ENCODE assay signal across 1 cellular context in the genomic region with DNA sequence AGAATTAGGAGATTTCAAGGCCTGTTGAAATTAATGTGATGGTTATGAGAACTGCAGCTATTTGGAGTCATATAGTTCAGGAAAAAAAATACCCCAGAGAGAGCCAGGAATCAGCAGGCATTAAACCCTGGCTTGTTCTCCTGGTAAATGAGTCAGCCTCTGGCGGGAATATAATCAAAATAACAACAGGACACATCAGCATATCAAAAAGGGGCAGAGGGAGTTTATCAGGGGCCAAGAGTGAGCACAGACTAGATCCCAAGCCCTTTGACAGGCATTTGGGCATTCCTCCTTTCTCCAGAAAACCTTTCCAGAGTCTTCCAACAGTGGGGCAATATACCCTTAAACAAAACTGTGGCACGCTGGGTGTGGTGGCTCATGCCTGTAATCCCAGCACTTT.
TF ChIP-seq lines count a peak whose summit lies in the region.

No MANE protein-coding gene starts in this region.

TF ChIP-seq in H1, 55 proteins besides CTCF, POLR2A, EP300 and RAD21 (continued from another document):
- TF ChIP-seq, protein P1, sequence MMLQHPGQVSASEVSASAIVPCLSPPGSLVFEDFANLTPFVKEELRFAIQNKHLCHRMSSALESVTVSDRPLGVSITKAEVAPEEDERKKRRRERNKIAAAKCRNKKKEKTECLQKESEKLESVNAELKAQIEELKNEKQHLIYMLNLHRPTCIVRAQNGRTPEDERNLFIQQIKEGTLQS (IDR thresholded peaks at IDR 0.05; ENCODE audit: insufficient read depth, low read depth, low read length): no peak
- 0 out of 4 replicates have a peak, but pooled peaks of 1 of the 2 experiments have one; percentile 35 for TF ChIP-seq HDAC2 (IDR thresholded peaks at IDR 0.05; ENCODE audit: borderline replicate concordance in 1 of 2, low read depth in 2 of 2, low read length in 2 of 2)
- peak; percentile 68; the same call in 1 of the 2 replicates for TF ChIP-seq TEAD4 (IDR thresholded peaks at IDR 0.05; ENCODE audit: low read depth, low read length)
- 0 out of 2 replicates have a peak, but pooled peaks have one; percentile 36 for TF ChIP-seq TCF12 (IDR thresholded peaks at IDR 0.05; ENCODE audit: low read depth, low read length)
- TF ChIP-seq JUN (IDR thresholded peaks at IDR 0.05; ENCODE audit: low read depth, low read length): peak; percentile 90
- no peak for TF ChIP-seq KDM1A (IDR thresholded peaks at IDR 0.05; ENCODE audit: borderline replicate concordance, low read length)
- TF ChIP-seq JUND (IDR thresholded peaks at IDR 0.05; ENCODE audit: low read length): peak; percentile 92
- no peak for TF ChIP-seq SUZ12 (IDR thresholded peaks at IDR 0.05; ENCODE audit: low read length)
- TF ChIP-seq, protein P2, sequence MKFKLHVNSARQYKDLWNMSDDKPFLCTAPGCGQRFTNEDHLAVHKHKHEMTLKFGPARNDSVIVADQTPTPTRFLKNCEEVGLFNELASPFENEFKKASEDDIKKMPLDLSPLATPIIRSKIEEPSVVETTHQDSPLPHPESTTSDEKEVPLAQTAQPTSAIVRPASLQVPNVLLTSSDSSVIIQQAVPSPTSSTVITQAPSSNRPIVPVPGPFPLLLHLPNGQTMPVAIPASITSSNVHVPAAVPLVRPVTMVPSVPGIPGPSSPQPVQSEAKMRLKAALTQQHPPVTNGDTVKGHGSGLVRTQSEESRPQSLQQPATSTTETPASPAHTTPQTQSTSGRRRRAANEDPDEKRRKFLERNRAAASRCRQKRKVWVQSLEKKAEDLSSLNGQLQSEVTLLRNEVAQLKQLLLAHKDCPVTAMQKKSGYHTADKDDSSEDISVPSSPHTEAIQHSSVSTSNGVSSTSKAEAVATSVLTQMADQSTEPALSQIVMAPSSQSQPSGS (IDR thresholded peaks at IDR 0.05; ENCODE audit: low read length): no peak; the same call in 1 of the 2 replicates
- no peak for TF ChIP-seq PHF8 (conservative IDR thresholded peaks at IDR 0.05; ENCODE audit: low read depth, low read length)
- TF ChIP-seq, protein P3, sequence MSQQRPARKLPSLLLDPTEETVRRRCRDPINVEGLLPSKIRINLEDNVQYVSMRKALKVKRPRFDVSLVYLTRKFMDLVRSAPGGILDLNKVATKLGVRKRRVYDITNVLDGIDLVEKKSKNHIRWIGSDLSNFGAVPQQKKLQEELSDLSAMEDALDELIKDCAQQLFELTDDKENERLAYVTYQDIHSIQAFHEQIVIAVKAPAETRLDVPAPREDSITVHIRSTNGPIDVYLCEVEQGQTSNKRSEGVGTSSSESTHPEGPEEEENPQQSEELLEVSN (IDR thresholded peaks at IDR 0.05): no peak
- no peak for TF ChIP-seq CREB1 (IDR thresholded peaks at IDR 0.05)
- peak; percentile 74 for TF ChIP-seq NANOG (IDR thresholded peaks at IDR 0.05; ENCODE audit: insufficient read depth, low read depth, low read length, poor library complexity, severe bottlenecking)
- TF ChIP-seq SP1 (IDR thresholded peaks at IDR 0.05; ENCODE audit: low read depth, low read length): 0 out of 2 replicates have a peak, but pooled peaks have one; percentile 42
- no peak for TF ChIP-seq EGR1 (IDR thresholded peaks at IDR 0.05; ENCODE audit: borderline replicate concordance, low read depth, low read length)
- no peak for TF ChIP-seq RBBP5 (IDR thresholded peaks at IDR 0.05; ENCODE audit: borderline replicate concordance, low read depth, low read length)
- no peak for TF ChIP-seq SIN3A (conservative IDR thresholded peaks at IDR 0.05 in 1 of 2, IDR thresholded peaks at IDR 0.05 in 1 of 2; ENCODE audit: low read depth in 1 of 2, low read length in 2 of 2)
- TF ChIP-seq, protein P4, sequence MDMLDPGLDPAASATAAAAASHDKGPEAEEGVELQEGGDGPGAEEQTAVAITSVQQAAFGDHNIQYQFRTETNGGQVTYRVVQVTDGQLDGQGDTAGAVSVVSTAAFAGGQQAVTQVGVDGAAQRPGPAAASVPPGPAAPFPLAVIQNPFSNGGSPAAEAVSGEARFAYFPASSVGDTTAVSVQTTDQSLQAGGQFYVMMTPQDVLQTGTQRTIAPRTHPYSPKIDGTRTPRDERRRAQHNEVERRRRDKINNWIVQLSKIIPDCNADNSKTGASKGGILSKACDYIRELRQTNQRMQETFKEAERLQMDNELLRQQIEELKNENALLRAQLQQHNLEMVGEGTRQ (IDR thresholded peaks at IDR 0.05; ENCODE audit: low read length): no peak
- TF ChIP-seq BCL11A (IDR thresholded peaks at IDR 0.05; ENCODE audit: low read depth in 2 of 2, low read length in 2 of 2): no peak
- 0 out of 2 replicates have a peak, but pooled peaks have one; percentile 6 for TF ChIP-seq YY1 (IDR thresholded peaks at IDR 0.05; ENCODE audit: low read depth, low read length)
- no peak for TF ChIP-seq RNF2 (IDR thresholded peaks at IDR 0.05; ENCODE audit: borderline replicate concordance, low read depth, low read length, missing control alignments, poor library complexity, severe bottlenecking)
- TF ChIP-seq POU5F1 (IDR thresholded peaks at IDR 0.05; ENCODE audit: low read depth, low read length): peak; percentile 77; the same call in 1 of the 2 replicates
